In the genomic region with DNA sequence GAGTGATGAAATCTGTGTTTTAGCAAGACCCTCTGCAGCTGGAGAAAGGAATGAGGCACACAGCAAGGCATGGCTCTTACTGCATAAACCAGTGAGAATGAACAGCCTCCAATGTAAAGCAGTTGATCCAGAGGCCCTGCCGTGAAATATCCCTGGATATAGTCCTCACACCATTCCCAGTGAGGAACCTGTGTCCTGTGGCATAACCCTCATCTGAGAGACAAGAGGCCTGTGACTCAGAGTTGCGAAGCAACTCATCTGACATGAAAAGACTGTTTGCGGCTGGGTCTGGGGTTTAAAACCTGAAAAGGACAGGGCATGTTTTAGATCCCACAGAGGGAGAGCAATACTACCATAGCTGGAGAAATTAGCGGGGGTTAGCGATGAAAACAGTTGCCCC, we compare ENCODE assay signal across 23 cellular contexts.
DNase-seq lines count a peak whose midpoint lies in the region; ATAC-seq, FAIRE-seq and TF ChIP-seq lines count a peak whose summit lies in the region.
"Had no signal": no experiment of that assay in that cellular context is flagged by ENCODE, and none has a peak within 500 bp of the region (broad histone marks: within the 10 kb centered on the region; RNA-seq: fewer than 3 reads in every experiment).

No MANE protein-coding gene starts in this region.

- peak overlapping the region; percentile 95 for H3K27ac Mint-ChIP-seq in chondrocyte (ENCODE audit: unreplicated experiment)
- H3K27ac Mint-ChIP-seq: activated naive CD4-positive, alpha-beta T cell treated with anti-CD3 and anti-CD28 coated beads for 36 hours had no signal

- H3K27me3 Mint-ChIP-seq in chondrocyte (ENCODE audit: low read depth) = no peaks in the 10 kb centered on the region
- H3K27me3 Mint-ChIP-seq: central memory CD8-positive, alpha-beta T cell had no signal

- H3K27ac ChIP-seq in left ventricle myocardium inferior (replicated peaks) (peak overlapping the region; percentile 33), mesodermal cell (ENCODE audit: low read depth, low read length, severe bottlenecking) (peak overlapping the region; percentile 72)
- H3K27ac ChIP-seq: pancreas had no signal

- no peak for TF ChIP-seq CTCF in left ventricle myocardium inferior (IDR thresholded peaks at IDR 0.05; ENCODE audit: borderline replicate concordance)
- no peak for TF ChIP-seq CTCF in chondrocyte (IDR thresholded peaks at IDR 0.05)

- no peak overlapping the region for H3K4me3 ChIP-seq in left ventricle myocardium inferior
- H3K4me3 ChIP-seq in mesodermal cell (ENCODE audit: extremely low read depth, insufficient read depth, low read length, poor library complexity, severe bottlenecking) = no peak overlapping the region
- H3K4me3 ChIP-seq: pancreas, skin epidermis had no signal

- H3K36me3 ChIP-seq in left ventricle myocardium inferior (peaks cover 53% of the 10 kb centered on the region), mesodermal cell (ENCODE audit: control insufficient read depth, insufficient read depth, low read length) (peaks cover 29% of the 10 kb centered on the region)

- peaks cover 14% of the 10 kb centered on the region for H3K9me3 Mint-ChIP-seq in chondrocyte (ENCODE audit: low read depth)
- H3K9me3 Mint-ChIP-seq: central memory CD8-positive, alpha-beta T cell had no signal

- H3K4me3 Mint-ChIP-seq in chondrocyte (ENCODE audit: unreplicated experiment) = no peak overlapping the region
- H3K4me3 Mint-ChIP-seq: activated naive CD4-positive, alpha-beta T cell treated with anti-CD3 and anti-CD28 coated beads for 36 hours; central memory CD8-positive, alpha-beta T cell had no signal

- H3K9me3 ChIP-seq in left ventricle myocardium inferior (replicated peaks) (peaks cover 17% of the 10 kb centered on the region), mesodermal cell (ENCODE audit: control insufficient read depth, low read length) (peaks cover 30% of the 10 kb centered on the region)
- H3K9me3 ChIP-seq: pancreas had no signal

- intact Hi-C loops in left ventricle myocardium inferior (cut with micrococcal nuclease) = no loop called here
- intact Hi-C loops in left ventricle myocardium superior (cut with micrococcal nuclease) = no loop called here

- peaks cover 3% of the 10 kb centered on the region for H3K4me1 ChIP-seq in left ventricle myocardium inferior
- H3K4me1 ChIP-seq in mesodermal cell (ENCODE audit: control insufficient read depth, insufficient read depth, low read length, poor library complexity, severe bottlenecking) = peaks cover 14% of the 10 kb centered on the region

- DNase-seq in left ventricle myocardium inferior = no peak
- DNase-seq in left ventricle myocardium superior = no peak
- DNase-seq in chondrocyte (ENCODE audit: low spot score) = no peak
- peak; percentile 41 for DNase-seq in urothelium cell line (ENCODE audit: low spot score)
- DNase-seq in stimulated activated CD4-positive, alpha-beta T cell treated with anti-CD3 and anti-CD28 coated beads, Interleukin-12 subunit alpha, Interleukin-12 subunit beta, amount 100 ng/mL, for 4 hours = no peak
- DNase-seq in SHP77 (lab: John Stamatoyannopoulos, UW) = no peak
- no peak for DNase-seq in NK-92 treated with Interleukin-12 subunit alpha and Interleukin-12 subunit beta, amount 100 ng/mL, for 24 hours (lab: John Stamatoyannopoulos, UW)
- DNase-seq: activated CD4-positive, CD25-positive, alpha-beta regulatory T cell; activated CD8-positive, alpha-beta memory T cell treated with anti-CD3 and anti-CD28 coated beads, Interleukin-2, amount 50 U/mL, for 48 hours; activated naive CD4-positive, alpha-beta T cell treated with anti-CD3 and anti-CD28 coated beads for 36 hours; HCEC 1CT; midbrain; MM.1S; NCI-H82; pancreas; stimulated activated naive CD4-positive, alpha-beta T cell treated with Interleukin-2 at 50 U/mL for 16 hours; T-helper 1 cell had no signal

- no peak for FAIRE-seq in urothelium cell line (lab: Jason Lieb, UNC)
- FAIRE-seq: endometrium, GM12891, HepG2, pancreas had no signal

- H3K27me3 ChIP-seq in left ventricle myocardium inferior (ENCODE audit: low read depth) = no peaks in the 10 kb centered on the region
- H3K27me3 ChIP-seq: pancreas had no signal

- peaks cover 34% of the 10 kb centered on the region for H3K4me1 Mint-ChIP-seq in chondrocyte (ENCODE audit: low read depth)
- H3K4me1 Mint-ChIP-seq: central memory CD8-positive, alpha-beta T cell had no signal

- H3K36me3 Mint-ChIP-seq in chondrocyte (ENCODE audit: low read depth) = peaks cover 29% of the 10 kb centered on the region

- ATAC-seq in left ventricle myocardium superior = no peak
- ATAC-seq: HepG2 had no signal

- WGBS in mesodermal cell (ENCODE audit: insufficient coverage in 2 of 2), 2 experiments = 87 to 91% methylated on average over 4 to 5 of the region's 5 CpGs
